In the genomic region with DNA sequence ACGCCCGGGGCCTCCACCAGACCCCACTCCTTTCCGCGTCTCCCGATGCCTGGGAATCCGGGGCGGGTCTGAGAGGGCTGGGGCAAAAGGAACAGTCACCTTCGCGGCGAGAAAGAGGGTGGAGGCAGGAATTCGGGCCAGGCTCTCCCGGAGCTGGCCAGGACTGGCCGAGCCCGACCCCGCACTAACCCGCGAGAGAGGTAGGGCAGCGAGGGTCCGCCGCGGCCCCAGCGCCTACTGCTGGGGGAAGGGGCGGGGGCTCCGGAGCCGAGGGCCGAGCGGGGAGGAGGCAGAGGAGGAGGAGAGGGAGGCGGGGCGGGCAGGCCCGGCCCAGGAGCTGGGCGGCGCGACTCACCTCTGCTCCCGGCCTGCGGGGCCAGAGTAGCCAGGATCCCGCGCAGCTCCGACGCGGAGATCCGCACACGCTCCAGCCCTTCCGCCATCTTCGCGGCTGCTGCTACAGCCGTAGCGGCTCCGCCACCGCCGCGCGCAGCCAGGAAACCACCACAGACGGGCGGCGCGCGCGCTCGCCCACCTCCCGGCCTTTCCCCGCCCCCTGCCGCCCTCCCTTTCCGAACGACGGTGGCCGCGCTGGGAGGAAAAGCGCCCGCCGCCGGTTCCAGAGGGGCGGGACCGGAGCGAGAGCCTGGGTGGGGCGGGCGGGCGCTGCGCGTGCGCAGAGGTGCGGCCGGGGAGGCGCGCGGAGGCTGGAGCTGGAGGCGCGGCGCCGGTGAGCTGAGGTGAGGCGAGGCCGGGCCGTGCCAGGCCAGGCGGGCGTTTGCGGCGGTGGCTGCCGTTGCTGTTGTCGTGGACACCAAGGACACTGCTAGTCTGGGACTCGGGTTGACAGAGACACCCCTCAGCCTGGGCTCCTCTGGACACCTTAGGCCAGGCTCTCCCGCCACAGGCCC, we compare ENCODE assay signal across 8 cellular contexts. TPM values are rescaled to one million over a fixed set of nuclear protein-coding genes. Genes with fewer than 3 reads are reported as not detected.
DNase-seq lines count a peak whose midpoint lies in the region; ATAC-seq and TF ChIP-seq lines count a peak whose summit lies in the region.

Gene SMG6 (minus strand): TSS at position 508 of the 911 bp plus-strand sequence. CDS start 65 bp downstream, at position 443.
Gene SRR (plus strand): TSS at position 673 of the 911 bp plus-strand sequence. CDS start 11,611 bp downstream, outside the sequence.

- no peaks in the 10 kb centered on the region for H3K9me3 Mint-ChIP-seq in activated T-cell treated with anti-CD3 and anti-CD28 coated beads, Interleukin-2, amount 50 U/mL, for 4 hours

- peak within 1 kb of the TSS; percentile 92 for H3K4me3 Mint-ChIP-seq in activated T-cell treated with anti-CD3 and anti-CD28 coated beads, Interleukin-2, amount 50 U/mL, for 4 hours

- H3K4me1 Mint-ChIP-seq in activated T-cell treated with anti-CD3 and anti-CD28 coated beads, Interleukin-2, amount 50 U/mL, for 4 hours (ENCODE audit: low read depth) = peaks cover 30% of the 10 kb centered on the region

- peaks cover 59% of the 10 kb centered on the region for H3K79me2 ChIP-seq in PC-9 (ENCODE audit: low read depth)

- H3K9ac ChIP-seq in HUES6 (ENCODE audit: low read length) (peak within 1 kb of the TSS; percentile 85), mucosa of stomach (ENCODE audit: low read length) (peak within 1 kb of the TSS; percentile 74)

- no peaks in the 10 kb centered on the region for H3K27me3 ChIP-seq in HUES6 (ENCODE audit: control insufficient read depth, insufficient read depth, low read length)
- H3K27me3 ChIP-seq in PC-9 (ENCODE audit: insufficient read depth, low read depth) = no peaks in the 10 kb centered on the region
- no peaks in the 10 kb centered on the region for H3K27me3 ChIP-seq in esophagus (ENCODE audit: control insufficient read depth in 1 of 2, insufficient read depth in 2 of 2, low read length in 2 of 2)
- no peaks in the 10 kb centered on the region for H3K27me3 ChIP-seq in mucosa of stomach (ENCODE audit: control insufficient read depth, insufficient read depth, low read length)

- H3K36me3 ChIP-seq in HUES6 (ENCODE audit: control insufficient read depth, insufficient read depth, low read length) (peaks cover 18% of the 10 kb centered on the region), PC-9 (ENCODE audit: low read depth) (no peaks in the 10 kb centered on the region), esophagus (ENCODE audit: control insufficient read depth in 2 of 2, insufficient read depth in 2 of 2, low read length in 1 of 2) (peaks cover 0 to 10% of the 10 kb centered on the region in 2 donors), mucosa of stomach (ENCODE audit: control insufficient read depth, insufficient read depth, low read length) (no peaks in the 10 kb centered on the region)

- H3K27ac ChIP-seq in HUES6 (ENCODE audit: low read depth, low read length) = peak within 1 kb of the TSS; percentile 68
- H3K27ac ChIP-seq in PC-9 = peak within 1 kb of the TSS; percentile 53
- peak within 1 kb of the TSS; percentile 96 to 97 for H3K27ac ChIP-seq in esophagus (ENCODE audit: low read depth in 2 of 2, low read length in 1 of 2)

- DNase-seq in DMS 273 treated with DMSO at 0.1 percent for 48 hours (lab: John Stamatoyannopoulos, UW) (peak; percentile 57), PC-9 (peak; percentile 63 to 91)
- DNase-seq in activated T-cell treated with anti-CD3 and anti-CD28 coated beads, Interleukin-2, amount 50 U/mL, for 4 hours = peak; percentile 94
- peak; percentile 88 for DNase-seq in stimulated activated CD8-positive, alpha-beta memory T cell treated with anti-CD3 and anti-CD28 coated beads, Interleukin-7, amount 100 ng/mL, for 1 hour (ENCODE audit: low read depth in 2 of 2)

- intact Hi-C loops in PC-9 (cut with micrococcal nuclease; ENCODE audit: unreplicated experiment) = loop anchor here (2.0 to 5.0 kb wide), 3 partner anchors 43 to 99 kb away; partner anchors contain the start of gene MNT

- no TSS peak for BruUV-seq in PC-9 (replicated peaks; lab: Mats Ljungman, UMichigan)

- H3F3A ChIP-seq in PC-9 (ENCODE audit: insufficient read depth, low read depth) = peaks cover 20% of the 10 kb centered on the region

- H3K36me3 Mint-ChIP-seq in activated T-cell treated with anti-CD3 and anti-CD28 coated beads, Interleukin-2, amount 50 U/mL, for 4 hours (ENCODE audit: insufficient read depth) = peaks cover 20% of the 10 kb centered on the region

- TF ChIP-seq CTCF in PC-9 (conservative IDR thresholded peaks at IDR 0.05) = no peak

- H3K9me2 ChIP-seq in PC-9 (ENCODE audit: insufficient read depth) = no peaks in the 10 kb centered on the region

- CTCF ChIA-PET in PC-9 (lab: Charles Lee) = interaction anchor here (0.7 to 1.0 kb wide), 2 partner anchors 49 to 246 kb away, joined by 3 to 4 read pairs; no protein-coding TSS in a partner anchor

- peak within 1 kb of the TSS; percentile 81 for H3K4me3 ChIP-seq in HUES6 (ENCODE audit: low read depth, low read length)
- peak within 1 kb of the TSS; percentile 94 for H3K4me3 ChIP-seq in PC-9
- H3K4me3 ChIP-seq in esophagus (ENCODE audit: low read depth in 1 of 2, low read length in 2 of 2) = peak within 1 kb of the TSS; percentile 72 to 73
- H3K4me3 ChIP-seq in mucosa of stomach (ENCODE audit: low read length) = peak within 1 kb of the TSS; percentile 67

- H3K4me1 ChIP-seq in HUES6 (ENCODE audit: control insufficient read depth, insufficient read depth, low read length) (no peaks in the 10 kb centered on the region), PC-9 (replicated peaks; ENCODE audit: insufficient read depth) (peaks cover 17% of the 10 kb centered on the region), esophagus (ENCODE audit: control insufficient read depth in 2 of 2, insufficient read depth in 2 of 2, low read length in 1 of 2) (peaks cover 0 to 4% of the 10 kb centered on the region in 2 donors), mucosa of stomach (ENCODE audit: control insufficient read depth, insufficient read depth, low read length) (peaks cover 5% of the 10 kb centered on the region)

- peak; percentile 71 for ATAC-seq in GM21447 (IDR thresholded peaks at IDR 0.05; ENCODE audit: unreplicated experiment)
- ATAC-seq in activated T-cell treated with anti-CD3 and anti-CD28 coated beads, Interleukin-2, amount 50 U/mL, for 4 hours = peak; percentile 84 to 87

- no peaks in the 10 kb centered on the region for H4K20me1 ChIP-seq in PC-9 (ENCODE audit: insufficient read depth)

- 0 to 1% methylated on average over 29 to 100 of the region's 100 CpGs for WGBS in esophagus, 2 donors

- H3K4me2 ChIP-seq in PC-9 = peak within 1 kb of the TSS; percentile 90

- POLR2A ChIA-PET in PC-9 (lab: Charles Lee; ENCODE audit: unreplicated experiment) = interaction anchor here (0.6 to 1.0 kb wide), 14 partner anchors 10 to 587 kb away, joined by 3 to 10 read pairs (median 4); partner anchors contain the start of gene TSR1

- peak within 1 kb of the TSS; percentile 95 for H2AFZ ChIP-seq in PC-9

- H3K9me3 ChIP-seq in HUES6 (ENCODE audit: control insufficient read depth, insufficient read depth, low read depth, low read length) (no peaks in the 10 kb centered on the region), PC-9 (ENCODE audit: insufficient read depth, low read depth) (no peaks in the 10 kb centered on the region), esophagus (ENCODE audit: control insufficient read depth in 2 of 2, insufficient read depth in 1 of 2, low read depth in 1 of 2, low read length in 1 of 2) (no peaks in the 10 kb centered on the region), mucosa of stomach (ENCODE audit: control insufficient read depth, low read length) (no peaks in the 10 kb centered on the region)

- no peaks in the 10 kb centered on the region for H3K27me3 Mint-ChIP-seq in activated T-cell treated with anti-CD3 and anti-CD28 coated beads, Interleukin-2, amount 50 U/mL, for 4 hours (ENCODE audit: low read depth)

RNA-seq across cellular contexts. Expression of gene SMG6, which starts in this region (rescaled TPM):
- total RNA-seq in PC-9 (2021) = 43.1 and 49.4 TPM in 2 replicates
- 10 to 100 TPM; 27.9 to 36.1 (median 30.7) TPM for total RNA-seq in activated T-cell treated with anti-CD3 and anti-CD28 coated beads, Interleukin-2, amount 50 U/mL, for 4 hours
- polyA plus RNA-seq in esophagus = 10 to 100 TPM; 14.0 to 16.7 TPM

RNA-seq across cellular contexts. Expression of gene SRR, which starts in this region (rescaled TPM):
- 41.8 and 52.3 TPM in 2 replicates for total RNA-seq in PC-9 (2021)
- total RNA-seq in activated T-cell treated with anti-CD3 and anti-CD28 coated beads, Interleukin-2, amount 50 U/mL, for 4 hours = 1 to 10 TPM; 2.5 to 6.5 (median 6.1) TPM
- polyA plus RNA-seq in esophagus = 1 to 10 TPM; 2.1 to 4.5 TPM

Comparison
In these comparisons a context has a peak if more than half of its experiments do, and no peak if none do; other contexts are left out.
1. Peak in every context shown above with its lines: DNase-seq, ATAC-seq, H3K4me3 ChIP-seq and H3K27ac ChIP-seq.